12 cellular contexts compared by ENCODE assay signal in the genomic region with DNA sequence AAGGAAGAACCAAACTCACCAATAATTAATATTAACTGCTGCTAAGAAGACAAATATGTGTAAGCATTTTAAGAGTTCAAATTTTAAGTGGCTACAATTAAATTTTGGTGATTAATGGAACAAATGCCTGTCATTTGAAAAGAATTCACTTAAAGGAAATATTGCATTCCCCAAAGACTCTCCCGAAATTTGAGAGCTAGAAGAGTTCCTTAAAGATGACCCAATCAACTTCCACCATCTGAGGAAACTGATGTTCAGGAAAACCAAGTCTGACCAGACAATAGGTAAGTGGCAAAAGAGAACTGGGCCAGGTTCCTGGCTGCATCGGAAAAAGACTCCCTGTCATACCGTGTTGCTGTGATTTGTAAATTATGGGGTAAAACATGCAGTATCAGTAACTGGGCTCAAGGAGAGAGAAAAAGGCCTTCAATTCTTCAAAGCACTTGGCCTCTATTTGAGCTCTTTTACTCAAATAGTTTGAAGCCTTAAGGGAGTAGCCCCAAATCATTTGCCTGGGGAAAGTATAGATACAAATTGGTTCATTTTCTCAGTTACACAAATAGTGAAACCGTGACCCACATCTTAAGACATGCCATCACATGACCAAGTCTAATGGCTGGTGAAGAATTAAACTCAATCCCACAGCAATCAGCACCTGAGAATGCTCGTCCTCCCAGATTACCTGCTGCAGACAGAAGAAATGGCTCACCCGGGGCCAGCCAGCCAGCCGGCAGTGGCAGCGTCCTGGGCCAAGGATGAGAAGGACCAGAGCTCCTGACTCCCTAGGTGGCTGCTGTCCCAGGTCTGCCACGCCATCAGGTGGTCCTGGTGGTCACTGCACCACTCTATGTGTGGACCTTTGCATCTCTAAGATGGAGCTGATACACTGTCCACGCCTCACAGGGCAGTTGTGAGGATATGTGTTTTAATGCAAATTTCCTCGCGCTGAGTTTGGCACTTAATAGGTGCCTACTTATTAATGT.
DNase-seq lines count a peak whose midpoint lies in the region; ATAC-seq and TF ChIP-seq lines count a peak whose summit lies in the region.
"Had no signal": no experiment of that assay in that cellular context is flagged by ENCODE, and none has a peak within 500 bp of the region (broad histone marks: within the 10 kb centered on the region; RNA-seq: fewer than 3 reads in every experiment).

No MANE protein-coding gene starts in this region.

- H3K4me1 ChIP-seq in heart right ventricle (peaks cover 0 to 10% (median 0%) of the 10 kb centered on the region in 9 donors), NT2/D1 (ENCODE audit: insufficient read depth, insufficient read length) (peaks cover 4% of the 10 kb centered on the region)

- H3K27me3 ChIP-seq in heart right ventricle, result no peaks in the 10 kb centered on the region
- H3K27me3 ChIP-seq in NT2/D1 (ENCODE audit: insufficient read depth, insufficient read length), result no peaks in the 10 kb centered on the region

- intact Hi-C loops in heart right ventricle (cut with DNase I) (loop anchor here in 3 of 10 donors (5.0 to 10.0 kb wide), 4 partner anchors 45 to 235 kb away; no protein-coding TSS in a partner anchor), cardiac septum (cut with DNase I) (no loop called here)

- 77 to 85% methylated on average over 12 of the region's 12 CpGs for WGBS in heart right ventricle, 2 donors

- TF ChIP-seq CTCF in heart right ventricle (IDR thresholded peaks at IDR 0.05), result peak in 5 of 9 donors; percentile 15 to 41 (median 19)
- TF ChIP-seq CTCF in fibroblast of villous mesenchyme (IDR thresholded peaks at IDR 0.05; ENCODE audit: insufficient read depth, low read depth, low read length), result peak; percentile 38

- DNase-seq in heart right ventricle (no peak), cardiac septum (ENCODE audit: low spot score) (no peak), NT2/D1 (ENCODE audit: low read depth, low spot score) (peak; percentile 42), fibroblast of villous mesenchyme (ENCODE audit: low read depth) (no peak), DMS79 (lab: John Stamatoyannopoulos, UW) (no peak), NCI-H2107 treated with DMSO at 0.1 percent for 48 hours (lab: John Stamatoyannopoulos, UW; ENCODE audit: unreplicated experiment) (no peak), NCI-H1092 (lab: John Stamatoyannopoulos, UW) (no peak)
- DNase-seq: activated CD4-positive, alpha-beta T cell treated with anti-CD3 and anti-CD28 coated beads for 36 hours; activated naive CD4-positive, alpha-beta T cell; NCI-H2081; SHP77 treated with DMSO at 0.1 percent for 48 hours had no signal

- peak in 2 of 8 donors; percentile 30 to 57 for ATAC-seq in heart right ventricle
- no peak for ATAC-seq in HG03135 (IDR thresholded peaks at IDR 0.05; ENCODE audit: unreplicated experiment)
- ATAC-seq: activated CD4-positive, alpha-beta T cell treated with anti-CD3 and anti-CD28 coated beads for 36 hours had no signal

- H3K36me3 ChIP-seq in heart right ventricle (no peaks in the 10 kb centered on the region), NT2/D1 (ENCODE audit: insufficient read depth, insufficient read length, low read length) (no peaks in the 10 kb centered on the region)

- no peaks in the 10 kb centered on the region for H3K9me3 ChIP-seq in heart right ventricle
- H3K9me3 ChIP-seq in NT2/D1 (ENCODE audit: insufficient read depth, low read length), result no peaks in the 10 kb centered on the region

- H3K4me3 ChIP-seq in heart right ventricle, result no peak overlapping the region
- H3K4me3 ChIP-seq in NT2/D1 (ENCODE audit: insufficient read length, low read depth), result no peak overlapping the region
- H3K4me3 ChIP-seq in fibroblast of villous mesenchyme (ENCODE audit: low read depth, low read length), result no peak overlapping the region

- H3K27ac ChIP-seq in heart right ventricle, result no peak overlapping the region

- H3K9ac ChIP-seq in NT2/D1 (ENCODE audit: insufficient read length, low read depth), result no peak overlapping the region
